Comparison of ENCODE assay signal across 15 cellular contexts in the genomic region with DNA sequence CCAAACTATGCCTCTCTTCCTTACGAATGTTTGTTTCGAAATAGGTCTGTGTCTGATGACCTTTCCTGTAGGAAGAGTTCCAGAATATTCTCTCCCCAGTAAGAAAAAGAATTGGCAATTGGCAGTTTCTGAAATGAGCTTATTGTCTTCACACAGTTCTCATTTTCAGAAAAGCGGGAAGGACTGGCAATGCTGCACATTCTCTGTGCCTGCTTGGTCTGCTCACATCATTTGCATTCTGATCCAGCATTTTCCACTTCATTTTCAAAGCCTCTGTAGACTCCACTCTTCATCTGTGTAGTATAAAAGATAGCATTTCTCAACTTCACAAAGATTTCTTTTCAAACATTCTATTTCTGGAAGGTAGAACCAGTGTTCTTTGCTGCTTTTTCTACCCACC.
A peak's percentile ranks its signal among the peaks of the same experiment; 100 is the strongest.
DNase-seq lines count a peak whose midpoint lies in the region.
"Had no signal": no experiment of that assay in that cellular context is flagged by ENCODE, and none has a peak within 500 bp of the region (broad histone marks: within the 10 kb centered on the region; RNA-seq: fewer than 3 reads in every experiment).

No MANE protein-coding gene starts in this region.

- DNase-seq in amniotic epithelial cell (ENCODE audit: low read depth) = peak; percentile 34
- peak; percentile 31 for DNase-seq in fibroblast of peridontal ligament (ENCODE audit: extremely low read depth)
- DNase-seq in pons (ENCODE audit: low spot score) = peak; percentile 65
- DNase-seq in OCI-M1 (lab: John Stamatoyannopoulos, UW) = no peak
- DNase-seq in effector CD8-positive, alpha-beta T cell (lab: John Stamatoyannopoulos, UW) = no peak
- DNase-seq in T-helper 1 cell = no peak
- DNase-seq in NCI-H510A treated with DMSO at 0.1 percent for 48 hours (lab: John Stamatoyannopoulos, UW) = no peak
- DNase-seq: Caco-2; CD4-positive, CD25-positive, alpha-beta regulatory T cell; DMS53; H7; NCI-H1417 treated with DMSO at 0.1 percent for 48 hours; NCI-H2029 treated with DMSO at 0.1 percent for 48 hours; NCI-H2171 treated with DMSO at 0.1 percent for 48 hours; NCI-H510A had no signal

Comparison
In these comparisons a context has a peak if more than half of its experiments do, and no peak if none do; other contexts are left out.
1. DNase-seq: peak in amniotic epithelial cell (single experiment), fibroblast of peridontal ligament (single experiment) and pons (single experiment); none in OCI-M1 (single experiment), effector CD8-positive, alpha-beta T cell (single experiment), T-helper 1 cell (0 of 5) and NCI-H510A treated with DMSO at 0.1 percent for 48 hours (single experiment).